ENCODE assay signal across 20 cellular contexts in the genomic region with DNA sequence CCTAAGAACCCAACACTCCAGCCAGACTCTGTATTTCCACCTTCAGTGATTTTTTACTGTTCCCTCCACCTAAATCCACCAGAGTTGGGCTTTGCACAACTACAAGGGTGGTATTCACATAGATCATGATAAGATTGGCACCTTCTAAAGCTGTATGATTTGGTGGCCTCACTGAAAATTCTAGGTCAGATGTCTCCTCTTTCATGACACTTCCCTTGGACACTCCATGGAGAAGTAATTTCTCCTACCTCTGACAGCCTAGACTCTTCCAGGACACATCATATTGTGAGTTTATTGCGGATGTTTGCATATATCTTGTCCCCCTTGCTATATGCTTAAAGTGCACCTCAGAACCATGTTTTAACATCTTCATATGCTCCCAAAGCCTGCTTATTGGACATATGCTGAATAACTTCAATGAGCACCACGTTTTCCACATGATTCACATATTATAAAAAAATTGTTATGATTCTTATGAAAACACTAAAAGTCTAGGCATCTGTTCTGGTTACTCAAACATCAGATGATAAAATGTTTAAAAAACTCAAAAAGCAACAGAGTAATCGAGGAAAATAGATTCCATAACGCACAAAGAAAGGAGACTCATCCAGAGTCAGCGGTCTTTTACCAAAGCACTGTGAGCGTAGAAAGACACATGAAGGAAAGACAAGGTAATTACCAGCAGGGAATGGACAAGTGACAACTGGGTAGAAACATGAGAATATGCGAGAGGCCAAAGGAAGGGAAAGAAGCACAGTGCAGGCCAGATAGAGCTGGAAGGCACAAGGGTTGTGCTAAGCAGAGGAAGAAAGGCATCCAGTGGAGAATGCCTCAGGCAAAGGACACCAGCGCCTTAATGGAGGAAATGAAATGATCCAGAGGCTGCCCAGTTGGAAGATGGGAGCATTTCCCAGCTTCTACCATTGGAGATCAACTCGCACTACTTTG. TPM values are rescaled to one million over a fixed set of nuclear protein-coding genes. Genes with fewer than 3 reads are reported as not detected.
DNase-seq lines count a peak whose midpoint lies in the region; ATAC-seq, FAIRE-seq and TF ChIP-seq lines count a peak whose summit lies in the region.
"Had no signal": no experiment of that assay in that cellular context is flagged by ENCODE, and none has a peak within 500 bp of the region (broad histone marks: within the 10 kb centered on the region; RNA-seq: fewer than 3 reads in every experiment).

No MANE protein-coding gene starts in this region.

- DNase-seq in A549 (ENCODE audit: low read depth in 1 of 2, low spot score in 1 of 2), result no peak
- DNase-seq in M059J (ENCODE audit: low read depth), result peak; percentile 13
- DNase-seq in hepatocyte (ENCODE audit: low spot score), result no peak
- DNase-seq in osteocyte (ENCODE audit: extremely low spot score, unreplicated experiment), result no peak
- DNase-seq in DMS114 treated with DMSO at 0.1 percent for 48 hours (lab: John Stamatoyannopoulos, UW; ENCODE audit: unreplicated experiment), result no peak
- no peak for DNase-seq in NCI-H446 treated with DMSO at 0.1 percent for 48 hours (lab: John Stamatoyannopoulos, UW)
- no peak for DNase-seq in lower lobe of right lung
- DNase-seq in CD8-positive, alpha-beta memory T cell, result no peak
- DNase-seq: Caco-2, GOT3, KG1, NCI-H1105 treated with DMSO at 0.1 percent for 48 hours, NCI-H187, NCI-H2171, NCI-H510A had no signal

- intact Hi-C loops in lower lobe of right lung (cut with DNase I), result no loop called here

- H3K4me1 ChIP-seq in A549 (peaks cover 49% of the 10 kb centered on the region), hepatocyte (ENCODE audit: insufficient read depth) (peaks cover 21% of the 10 kb centered on the region), lower lobe of right lung (no peaks in the 10 kb centered on the region)
- H3K4me1 ChIP-seq in CD8-positive, alpha-beta memory T cell (ENCODE audit: insufficient read depth, low read length), result no peaks in the 10 kb centered on the region

- H3K9me3 Mint-ChIP-seq in osteocyte (ENCODE audit: unreplicated experiment), result no peaks in the 10 kb centered on the region
- peaks cover 0 to 9% (median 6%) of the 10 kb centered on the region in 5 donors for H3K9me3 Mint-ChIP-seq in CD8-positive, alpha-beta memory T cell

- no peak for TF ChIP-seq POLR2A in A549 (IDR thresholded peaks at IDR 0.05; ENCODE audit: low read length)

- peaks cover 41% of the 10 kb centered on the region for H3K4me1 Mint-ChIP-seq in osteocyte (ENCODE audit: unreplicated experiment)
- H3K4me1 Mint-ChIP-seq in CD8-positive, alpha-beta memory T cell, result no peaks in the 10 kb centered on the region

- no peaks in the 10 kb centered on the region for H3K9me2 ChIP-seq in hepatocyte (replicated peaks; ENCODE audit: insufficient read depth)

- H3K36me3 ChIP-seq in hepatocyte (replicated peaks; ENCODE audit: insufficient read depth, low read depth) (no peaks in the 10 kb centered on the region), lower lobe of right lung (peaks cover 12% of the 10 kb centered on the region)
- no peaks in the 10 kb centered on the region for H3K36me3 ChIP-seq in CD8-positive, alpha-beta memory T cell (ENCODE audit: insufficient read depth, low read length)

- H3K27me3 ChIP-seq in hepatocyte, result no peaks in the 10 kb centered on the region
- H3K27me3 ChIP-seq in lower lobe of right lung (ENCODE audit: low read depth), result no peaks in the 10 kb centered on the region
- no peaks in the 10 kb centered on the region for H3K27me3 ChIP-seq in CD8-positive, alpha-beta memory T cell (ENCODE audit: insufficient read depth, low read length, poor library complexity, severe bottlenecking)

- no peak overlapping the region for H3K4me3 ChIP-seq in A549
- H3K4me3 ChIP-seq in hepatocyte, result no peak overlapping the region
- H3K4me3 ChIP-seq in lower lobe of right lung, result no peak overlapping the region
- H3K4me3 ChIP-seq in CD8-positive, alpha-beta memory T cell (ENCODE audit: low read length), result no peak overlapping the region
- H3K4me3 ChIP-seq: GM12878 had no signal

- no peak overlapping the region for H2AFZ ChIP-seq in hepatocyte

- POLR2A ChIA-PET in A549 (lab: Yijun Ruan, JAX), result no interaction called here
- POLR2A ChIA-PET in CD8-positive, alpha-beta memory T cell (lab: Charles Lee), result no interaction called here

- TF ChIP-seq RAD21 in A549 (conservative IDR thresholded peaks at IDR 0.05 in 1 of 2, IDR thresholded peaks at IDR 0.05 in 1 of 2), result no peak

- ATAC-seq in A549, result no peak
- ATAC-seq in lower lobe of right lung, result no peak
- ATAC-seq: GM12878 had no signal

- H3K27me3 Mint-ChIP-seq in osteocyte (ENCODE audit: unreplicated experiment), result no peaks in the 10 kb centered on the region
- H3K27me3 Mint-ChIP-seq in CD8-positive, alpha-beta memory T cell, result no peaks in the 10 kb centered on the region

- peaks cover 14% of the 10 kb centered on the region for H3K36me3 Mint-ChIP-seq in osteocyte (ENCODE audit: unreplicated experiment)
- peaks cover 20 to 34% (median 24%) of the 10 kb centered on the region in 3 donors for H3K36me3 Mint-ChIP-seq in CD8-positive, alpha-beta memory T cell

- peak overlapping the region; percentile 0 for H3K27ac Mint-ChIP-seq in osteocyte (ENCODE audit: unreplicated experiment)
- no peak overlapping the region for H3K27ac Mint-ChIP-seq in CD8-positive, alpha-beta memory T cell

- peaks cover 12% of the 10 kb centered on the region for H3K79me2 ChIP-seq in hepatocyte

- FAIRE-seq in A549 (lab: Jason Lieb, UNC), result no peak
- FAIRE-seq: A204.1, GM12878, GM18507, RCC 7860 had no signal

- H3K4me2 ChIP-seq in A549, result peak overlapping the region; percentile 78; the same call in 2 of the 3 replicates
- no peak overlapping the region for H3K4me2 ChIP-seq in hepatocyte

- H3K4me3 Mint-ChIP-seq in osteocyte (ENCODE audit: unreplicated experiment), result no peak overlapping the region
- H3K4me3 Mint-ChIP-seq in CD8-positive, alpha-beta memory T cell, result no peak overlapping the region

- H3K27ac ChIP-seq in A549 (peak overlapping the region; percentile 78 to 84), hepatocyte (peak overlapping the region; percentile 91), lower lobe of right lung (no peak overlapping the region)
- no peak overlapping the region for H3K27ac ChIP-seq in CD8-positive, alpha-beta memory T cell (ENCODE audit: low read depth, low read length)
- H3K27ac ChIP-seq: C4-2B had no signal

- TF ChIP-seq CTCF in A549 (IDR thresholded peaks at IDR 0.05) (no peak), hepatocyte (IDR thresholded peaks at IDR 0.05; ENCODE audit: poor library complexity) (no peak), osteocyte (IDR thresholded peaks at IDR 0.05) (no peak), lower lobe of right lung (IDR thresholded peaks at IDR 0.05) (no peak)

- CTCF ChIA-PET in A549 (lab: Yijun Ruan, JAX), result interaction anchor here (1.2 to 1.9 kb wide), 3 partner anchors 8 to 33 kb away, joined by 3 to 10 read pairs (median 4); no protein-coding TSS in a partner anchor
- CTCF ChIA-PET in CD8-positive, alpha-beta memory T cell (lab: Charles Lee), result no interaction called here

- H3K9me3 ChIP-seq in A549 (no peaks in the 10 kb centered on the region), hepatocyte (ENCODE audit: low read depth) (no peaks in the 10 kb centered on the region), lower lobe of right lung (no peaks in the 10 kb centered on the region)
- no peaks in the 10 kb centered on the region for H3K9me3 ChIP-seq in CD8-positive, alpha-beta memory T cell (ENCODE audit: low read length)
- H3K9me3 ChIP-seq: Caco-2 had no signal

- TF ChIP-seq EP300 in A549 (IDR thresholded peaks at IDR 0.05), result no peak

- H4K20me1 ChIP-seq in hepatocyte (ENCODE audit: insufficient read depth, poor library complexity, severe bottlenecking), result no peaks in the 10 kb centered on the region

- WGBS in A549 (ENCODE audit: missing lambda C conversion rate), result 75% methylated on average over 9 of the region's 9 CpGs
- 79% methylated on average over 9 of the region's 9 CpGs for WGBS in hepatocyte (ENCODE audit: low lambda C conversion rate, missing lambda C conversion rate)

TF ChIP-seq in A549, 52 proteins besides CTCF, POLR2A, EP300 and RAD21:
- TF ChIP-seq EHMT2 (IDR thresholded peaks at IDR 0.05; ENCODE audit: low read depth), result no peak
- no peak for TF ChIP-seq ESRRA (IDR thresholded peaks at IDR 0.05; ENCODE audit: borderline replicate concordance, low read length)
- TF ChIP-seq TFCP2L1 (CRISPR knock-in tag; IDR thresholded peaks at IDR 0.05), result no peak
- TF ChIP-seq MAZ (IDR thresholded peaks at IDR 0.05; ENCODE audit: borderline replicate concordance, low read depth, low read length), result no peak

RNA-seq across cellular contexts. Expression of a gene that starts 46.5 kb away (rescaled TPM):
- 23.3 and 27.4 TPM in 2 replicates for polyA plus RNA-seq in A549 (2011; rRNA removed)
- polyA plus RNA-seq in A549 (2012; cell fraction: cytosol; rRNA removed), result 6.1 and 7.1 TPM in 2 replicates
- 9.5 and 12.0 TPM in 2 replicates for polyA plus RNA-seq in A549 (2012; cell fraction: nucleus; rRNA removed)
- 12.1 to 14.1 TPM (median 13.8 TPM) in 3 replicates for polyA plus RNA-seq in A549 (2017; fragmentation: RNase III; extraction: RNeasy Plus Mini Kit Qiagen cat#74134 plus additional on column Dnase treatment)
- 20.2 and 24.1 TPM in 2 replicates for polyA minus RNA-seq in A549 (2011; rRNA and poly(A)+ RNA removed)
- total RNA-seq in M059J (2014; rRNA removed; shearing (Covaris generic)), result 7.2 and 16.5 TPM in 2 replicates
- 18.3 and 21.8 TPM in 2 replicates for total RNA-seq in hepatocyte
- 8.5 and 9.3 TPM in 2 replicates for polyA plus RNA-seq in hepatocyte
- 8.8 and 10.2 TPM in 2 replicates for total RNA-seq in osteocyte
- 25.1 TPM for total RNA-seq in lower lobe of right lung
- total RNA-seq in CD8-positive, alpha-beta memory T cell, result 1 to 10 TPM; 3.2 to 3.4 TPM
- 6.0 TPM for polyA plus RNA-seq in CD8-positive, alpha-beta memory T cell

Comparison
In these comparisons a context has a peak if more than half of its experiments do, and no peak if none do; other contexts are left out.
1. H3K27ac ChIP-seq: peak in A549 (2 of 2) and hepatocyte (single experiment); none in lower lobe of right lung (single experiment) and CD8-positive, alpha-beta memory T cell (single experiment).